Comparison of ENCODE assay signal across 1 cellular context in genomic region chr16:2473999-2474876, GRCh38.
A peak's percentile ranks its signal among the peaks of the same experiment; 100 is the strongest.
TF ChIP-seq lines count a peak whose summit lies in the region.

No MANE protein-coding gene starts in this region.

TF ChIP-seq in HepG2, 621 proteins besides CTCF, POLR2A, EP300 and RAD21 (continued from another document and continues in another):
- TF ChIP-seq ZNF34 (CRISPR knock-in tag; IDR thresholded peaks at IDR 0.05; ENCODE audit: borderline replicate concordance) (no peak), ZMYM3 (CRISPR knock-in tag; IDR thresholded peaks at IDR 0.05) (no peak), NR0B2 (CRISPR knock-in tag; IDR thresholded peaks at IDR 0.05) (no peak), ZNF710 (CRISPR knock-in tag; IDR thresholded peaks at IDR 0.05; ENCODE audit: borderline replicate concordance) (no peak), FOXJ3 (CRISPR knock-in tag; IDR thresholded peaks at IDR 0.05; ENCODE audit: borderline replicate concordance) (no peak), ZNF720 (CRISPR knock-in tag; IDR thresholded peaks at IDR 0.05) (no peak), XBP1 (CRISPR knock-in tag; IDR thresholded peaks at IDR 0.05) (no peak), PRMT3 (CRISPR knock-in tag; IDR thresholded peaks at IDR 0.05; ENCODE audit: borderline replicate concordance, low read depth) (no peak), NR2F1 (CRISPR knock-in tag; IDR thresholded peaks at IDR 0.05) (no peak), GTF3A (CRISPR knock-in tag; conservative IDR thresholded peaks at IDR 0.05) (no peak), ZNF569 (CRISPR knock-in tag; IDR thresholded peaks at IDR 0.05; ENCODE audit: borderline replicate concordance) (no peak), ZSCAN22 (CRISPR knock-in tag; IDR thresholded peaks at IDR 0.05) (no peak), CAMTA2 (CRISPR knock-in tag; IDR thresholded peaks at IDR 0.05; ENCODE audit: borderline replicate concordance) (no peak), HHEX (CRISPR knock-in tag; IDR thresholded peaks at IDR 0.05) (no peak), ZNF672 (CRISPR knock-in tag; IDR thresholded peaks at IDR 0.05) (no peak), PATZ1 (CRISPR knock-in tag; IDR thresholded peaks at IDR 0.05) (peak; percentile 37; the same call in 1 of the 2 replicates), SIN3B (IDR thresholded peaks at IDR 0.05; ENCODE audit: low read length) (no peak), ZNF703 (CRISPR knock-in tag; IDR thresholded peaks at IDR 0.05; ENCODE audit: borderline replicate concordance) (no peak), MTF1 (CRISPR knock-in tag; IDR thresholded peaks at IDR 0.05) (0 out of 2 replicates have a peak, but pooled peaks have one; percentile 15), KDM1A (CRISPR knock-in tag; IDR thresholded peaks at IDR 0.05) (no peak), HOXD1 (CRISPR knock-in tag; IDR thresholded peaks at IDR 0.05) (0 out of 2 replicates have a peak, but pooled peaks have one; percentile 29), ZNF431 (CRISPR knock-in tag; IDR thresholded peaks at IDR 0.05; ENCODE audit: borderline replicate concordance, low read depth) (0 out of 2 replicates have a peak, but pooled peaks have one; percentile 15), ZNF850 (CRISPR knock-in tag; conservative IDR thresholded peaks at IDR 0.05) (no peak), TBL1XR1 (IDR thresholded peaks at IDR 0.05; ENCODE audit: borderline replicate concordance, low read length, partially characterized antibody) (no peak), MYNN (CRISPR knock-in tag; IDR thresholded peaks at IDR 0.05; ENCODE audit: low read depth) (no peak), ZNF235 (CRISPR knock-in tag; IDR thresholded peaks at IDR 0.05; ENCODE audit: borderline replicate concordance) (no peak), ZNF207 (IDR thresholded peaks at IDR 0.05; ENCODE audit: borderline replicate concordance) (no peak), MXD4 (CRISPR knock-in tag; IDR thresholded peaks at IDR 0.05) (no peak), NFE2L1 (CRISPR knock-in tag; IDR thresholded peaks at IDR 0.05; ENCODE audit: borderline replicate concordance) (no peak), NFKB2 (CRISPR knock-in tag; IDR thresholded peaks at IDR 0.05; ENCODE audit: borderline replicate concordance) (no peak), EHMT2 (IDR thresholded peaks at IDR 0.05; ENCODE audit: borderline replicate concordance, low read depth, low read length) (no peak), PHF5A (CRISPR knock-in tag; IDR thresholded peaks at IDR 0.05; ENCODE audit: low read depth, unreplicated experiment) (no peak), ZNF841 (CRISPR knock-in tag; IDR thresholded peaks at IDR 0.05; ENCODE audit: borderline replicate concordance) (no peak), ZNF567 (CRISPR knock-in tag; IDR thresholded peaks at IDR 0.05; ENCODE audit: borderline replicate concordance) (no peak), ZEB1 (IDR thresholded peaks at IDR 0.05; ENCODE audit: insufficient replicate concordance, low read depth) (no peak), ZNF12 (CRISPR knock-in tag; IDR thresholded peaks at IDR 0.05) (no peak), ZNF816 (CRISPR knock-in tag; IDR thresholded peaks at IDR 0.05; ENCODE audit: borderline replicate concordance) (no peak), BORCS8-MEF2B (CRISPR knock-in tag; IDR thresholded peaks at IDR 0.05) (no peak), MEIS1 (CRISPR knock-in tag; IDR thresholded peaks at IDR 0.05; ENCODE audit: borderline replicate concordance) (no peak), ZNF10 (CRISPR knock-in tag; IDR thresholded peaks at IDR 0.05; ENCODE audit: borderline replicate concordance, low read depth) (no peak)
- TF ChIP-seq, protein P1, sequence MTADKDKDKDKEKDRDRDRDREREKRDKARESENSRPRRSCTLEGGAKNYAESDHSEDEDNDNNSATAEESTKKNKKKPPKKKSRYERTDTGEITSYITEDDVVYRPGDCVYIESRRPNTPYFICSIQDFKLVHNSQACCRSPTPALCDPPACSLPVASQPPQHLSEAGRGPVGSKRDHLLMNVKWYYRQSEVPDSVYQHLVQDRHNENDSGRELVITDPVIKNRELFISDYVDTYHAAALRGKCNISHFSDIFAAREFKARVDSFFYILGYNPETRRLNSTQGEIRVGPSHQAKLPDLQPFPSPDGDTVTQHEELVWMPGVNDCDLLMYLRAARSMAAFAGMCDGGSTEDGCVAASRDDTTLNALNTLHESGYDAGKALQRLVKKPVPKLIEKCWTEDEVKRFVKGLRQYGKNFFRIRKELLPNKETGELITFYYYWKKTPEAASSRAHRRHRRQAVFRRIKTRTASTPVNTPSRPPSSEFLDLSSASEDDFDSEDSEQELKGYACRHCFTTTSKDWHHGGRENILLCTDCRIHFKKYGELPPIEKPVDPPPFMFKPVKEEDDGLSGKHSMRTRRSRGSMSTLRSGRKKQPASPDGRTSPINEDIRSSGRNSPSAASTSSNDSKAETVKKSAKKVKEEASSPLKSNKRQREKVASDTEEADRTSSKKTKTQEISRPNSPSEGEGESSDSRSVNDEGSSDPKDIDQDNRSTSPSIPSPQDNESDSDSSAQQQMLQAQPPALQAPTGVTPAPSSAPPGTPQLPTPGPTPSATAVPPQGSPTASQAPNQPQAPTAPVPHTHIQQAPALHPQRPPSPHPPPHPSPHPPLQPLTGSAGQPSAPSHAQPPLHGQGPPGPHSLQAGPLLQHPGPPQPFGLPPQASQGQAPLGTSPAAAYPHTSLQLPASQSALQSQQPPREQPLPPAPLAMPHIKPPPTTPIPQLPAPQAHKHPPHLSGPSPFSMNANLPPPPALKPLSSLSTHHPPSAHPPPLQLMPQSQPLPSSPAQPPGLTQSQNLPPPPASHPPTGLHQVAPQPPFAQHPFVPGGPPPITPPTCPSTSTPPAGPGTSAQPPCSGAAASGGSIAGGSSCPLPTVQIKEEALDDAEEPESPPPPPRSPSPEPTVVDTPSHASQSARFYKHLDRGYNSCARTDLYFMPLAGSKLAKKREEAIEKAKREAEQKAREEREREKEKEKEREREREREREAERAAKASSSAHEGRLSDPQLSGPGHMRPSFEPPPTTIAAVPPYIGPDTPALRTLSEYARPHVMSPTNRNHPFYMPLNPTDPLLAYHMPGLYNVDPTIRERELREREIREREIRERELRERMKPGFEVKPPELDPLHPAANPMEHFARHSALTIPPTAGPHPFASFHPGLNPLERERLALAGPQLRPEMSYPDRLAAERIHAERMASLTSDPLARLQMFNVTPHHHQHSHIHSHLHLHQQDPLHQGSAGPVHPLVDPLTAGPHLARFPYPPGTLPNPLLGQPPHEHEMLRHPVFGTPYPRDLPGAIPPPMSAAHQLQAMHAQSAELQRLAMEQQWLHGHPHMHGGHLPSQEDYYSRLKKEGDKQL (CRISPR knock-in tag; IDR thresholded peaks at IDR 0.05; ENCODE audit: low read depth): no peak
- TF ChIP-seq, protein P2, sequence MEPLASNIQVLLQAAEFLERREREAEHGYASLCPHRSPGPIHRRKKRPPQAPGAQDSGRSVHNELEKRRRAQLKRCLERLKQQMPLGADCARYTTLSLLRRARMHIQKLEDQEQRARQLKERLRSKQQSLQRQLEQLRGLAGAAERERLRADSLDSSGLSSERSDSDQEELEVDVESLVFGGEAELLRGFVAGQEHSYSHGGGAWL (CRISPR knock-in tag; IDR thresholded peaks at IDR 0.05): peak; percentile 62; the same call in 1 of the 2 replicates
- TF ChIP-seq, protein P3, sequence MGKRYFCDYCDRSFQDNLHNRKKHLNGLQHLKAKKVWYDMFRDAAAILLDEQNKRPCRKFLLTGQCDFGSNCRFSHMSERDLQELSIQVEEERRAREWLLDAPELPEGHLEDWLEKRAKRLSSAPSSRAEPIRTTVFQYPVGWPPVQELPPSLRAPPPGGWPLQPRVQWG (CRISPR knock-in tag; IDR thresholded peaks at IDR 0.05; ENCODE audit: borderline replicate concordance, low read depth): no peak
- TF ChIP-seq, protein P4, sequence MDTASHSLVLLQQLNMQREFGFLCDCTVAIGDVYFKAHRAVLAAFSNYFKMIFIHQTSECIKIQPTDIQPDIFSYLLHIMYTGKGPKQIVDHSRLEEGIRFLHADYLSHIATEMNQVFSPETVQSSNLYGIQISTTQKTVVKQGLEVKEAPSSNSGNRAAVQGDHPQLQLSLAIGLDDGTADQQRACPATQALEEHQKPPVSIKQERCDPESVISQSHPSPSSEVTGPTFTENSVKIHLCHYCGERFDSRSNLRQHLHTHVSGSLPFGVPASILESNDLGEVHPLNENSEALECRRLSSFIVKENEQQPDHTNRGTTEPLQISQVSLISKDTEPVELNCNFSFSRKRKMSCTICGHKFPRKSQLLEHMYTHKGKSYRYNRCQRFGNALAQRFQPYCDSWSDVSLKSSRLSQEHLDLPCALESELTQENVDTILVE (CRISPR knock-in tag; IDR thresholded peaks at IDR 0.05): no peak
